Comparison of ENCODE assay signal across 16 cellular contexts in genomic region chr1:214396319-214396718, GRCh38.
"Had no signal": no experiment of that assay in that cellular context is flagged by ENCODE, and none has a peak within 500 bp of the region (broad histone marks: within the 10 kb centered on the region; RNA-seq: fewer than 3 reads in every experiment).

No MANE protein-coding gene starts in this region.

- H3K4me1 Mint-ChIP-seq: neural progenitor cell had no signal

- ATAC-seq: activated T-cell treated with anti-CD3 and anti-CD28 coated beads, Interleukin-2, amount 50 U/mL, for 4 hours; stimulated activated naive CD8-positive, alpha-beta T cell treated with anti-CD3 and anti-CD28 coated beads, Interleukin-15, Interleukin-2, amounts not matched to agents 100 U/mL and 50 U/mL, for 24 hours had no signal

- H3K36me3 ChIP-seq: neural progenitor cell had no signal

- H3K9ac ChIP-seq: neural progenitor cell, parathyroid adenoma had no signal

- H3K27ac ChIP-seq: epithelial cell of prostate, neural progenitor cell, parathyroid adenoma had no signal

- H3K4me3 ChIP-seq: neural progenitor cell had no signal

- H3K27ac Mint-ChIP-seq: activated CD8-positive, alpha-beta memory T cell treated with anti-CD3 and anti-CD28 coated beads, Interleukin-2, amount 10 ng/mL, durations not matched to agents 7 days and 5 days; mesothelial cell of epicardium; neural progenitor cell had no signal

- H3K4me1 ChIP-seq: neural progenitor cell, parathyroid adenoma had no signal

- H3K4me3 Mint-ChIP-seq: activated CD8-positive, alpha-beta memory T cell treated with anti-CD3 and anti-CD28 coated beads, Interleukin-2, amount 10 ng/mL, durations not matched to agents 7 days and 5 days; activated T-cell treated with anti-CD3 and anti-CD28 coated beads, Interleukin-2, amount 50 U/mL, for 4 hours; mesothelial cell of epicardium; neural progenitor cell had no signal

- H3K9me3 Mint-ChIP-seq: activated T-cell treated with anti-CD3 and anti-CD28 coated beads, Interleukin-2, amount 50 U/mL, for 4 hours; mesothelial cell of epicardium; neural progenitor cell had no signal

- H3K27me3 ChIP-seq: neural progenitor cell had no signal

- DNase-seq: activated CD4-positive, alpha-beta T cell treated with anti-CD3 and anti-CD28 coated beads, Interleukin-2, amount 50 U/mL, for 4 hours; activated CD4-positive, CD25-positive, alpha-beta regulatory T cell; activated CD8-positive, alpha-beta memory T cell treated with anti-CD3 and anti-CD28 coated beads, Interleukin-2, amount 10 ng/mL, durations not matched to agents 7 days and 5 days; activated T-cell treated with anti-CD3 and anti-CD28 coated beads, Interleukin-2, amount 50 U/mL, for 4 hours; central memory CD4-positive, alpha-beta T cell; cortex of kidney; effector CD8-positive, alpha-beta T cell; hippocampal formation; retina; stimulated activated CD4-positive, alpha-beta T cell treated with anti-CD3 and anti-CD28 coated beads, Interleukin-4, amount 100 ng/mL, for 1 hour; stimulated activated CD8-positive, alpha-beta memory T cell treated with anti-CD3 and anti-CD28 coated beads, Interleukin-4, amount 100 ng/mL, for 48 hours; stimulated activated naive CD8-positive, alpha-beta T cell treated with anti-CD3 and anti-CD28 coated beads, Interleukin-15, Interleukin-2, amounts not matched to agents 100 U/mL and 50 U/mL, for 24 hours had no signal
